Comparison of ENCODE assay signal across 23 cellular contexts in the genomic region with DNA sequence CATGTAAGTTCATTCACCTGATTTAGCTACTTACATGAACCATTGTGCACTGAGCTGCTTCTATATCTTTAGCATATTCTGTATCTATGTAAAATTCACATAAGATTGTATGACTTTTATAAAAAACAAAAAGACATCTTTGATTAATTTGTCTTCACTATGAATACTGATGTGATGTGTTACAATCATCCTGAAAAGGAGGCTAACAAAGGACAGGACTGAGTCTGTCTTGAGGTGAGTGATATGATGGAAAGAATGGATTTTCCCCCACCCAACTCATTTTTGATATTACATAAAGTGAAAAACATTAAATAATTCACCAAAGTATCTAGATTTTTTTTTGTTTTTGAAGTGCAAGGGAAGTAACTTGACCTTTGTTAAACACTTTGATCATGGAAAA. TPM values are rescaled to one million over a fixed set of nuclear protein-coding genes. Genes with fewer than 3 reads are reported as not detected.
DNase-seq lines count a peak whose midpoint lies in the region; ATAC-seq, FAIRE-seq and TF ChIP-seq lines count a peak whose summit lies in the region.
"Had no signal": no experiment of that assay in that cellular context is flagged by ENCODE, and none has a peak within 500 bp of the region (broad histone marks: within the 10 kb centered on the region; RNA-seq: fewer than 3 reads in every experiment).

No MANE protein-coding gene starts in this region.

- peak overlapping the region; percentile 73 for H3K27ac ChIP-seq in CD4-positive, alpha-beta T cell (ENCODE audit: low read depth, low read length)
- H3K27ac ChIP-seq: parathyroid adenoma, PC-9, SJCRH30, thoracic aorta had no signal

- peak; percentile 91 for FAIRE-seq in D721Med (lab: Jason Lieb, UNC)
- FAIRE-seq: bronchial epithelial cell had no signal

- no peaks in the 10 kb centered on the region for H3K27me3 Mint-ChIP-seq in CD4-positive, alpha-beta T cell
- H3K27me3 Mint-ChIP-seq in activated CD8-positive, alpha-beta T cell treated with anti-CD3 and anti-CD28 coated beads for 36 hours = no peaks in the 10 kb centered on the region
- no peaks in the 10 kb centered on the region for H3K27me3 Mint-ChIP-seq in naive B cell

- CTCF ChIA-PET in CD4-positive, alpha-beta T cell (lab: Charles Lee) = interaction anchor here (1.3 to 4.0 kb wide), 3 partner anchors 27 to 30 kb away, joined by 3 to 19 read pairs (median 4); no protein-coding TSS in a partner anchor
- CTCF ChIA-PET in activated CD8-positive, alpha-beta T cell treated with anti-CD3 and anti-CD28 coated beads for 36 hours (lab: Charles Lee) = interaction anchor here (0.6 to 4.1 kb wide), 4 partner anchors 10 to 140 kb away, joined by 3 to 27 read pairs (median 4); partner anchors contain the start of gene PTPRC

- no peaks in the 10 kb centered on the region for H3K9me3 Mint-ChIP-seq in CD4-positive, alpha-beta T cell
- H3K9me3 Mint-ChIP-seq in activated CD8-positive, alpha-beta T cell treated with anti-CD3 and anti-CD28 coated beads for 36 hours = no peaks in the 10 kb centered on the region
- no peaks in the 10 kb centered on the region for H3K9me3 Mint-ChIP-seq in naive B cell

- DNase-seq in CD4-positive, alpha-beta T cell = no peak
- DNase-seq in D721Med (ENCODE audit: insufficient read length, low spot score) (no peak), naive B cell (no peak), posterior vena cava (ENCODE audit: low spot score) (no peak), GF-D8 (lab: John Stamatoyannopoulos, UW) (no peak), NCI-H774 (lab: John Stamatoyannopoulos, UW) (no peak)
- no peak for DNase-seq in activated CD8-positive, alpha-beta T cell treated with anti-CD3 and anti-CD28 coated beads for 36 hours
- DNase-seq: activated CD8-positive, alpha-beta memory T cell treated with anti-CD3 and anti-CD28 coated beads for 24 hours; AML-193; GDM1; left ventricle myocardium superior; MV-4-11; NCI-H2029 treated with DMSO at 0.1 percent for 48 hours; NCI-H526; PC-9; SJCRH30; stimulated activated CD4-positive, alpha-beta T cell treated with anti-CD3 and anti-CD28 coated beads, Interleukin-4, amount 100 ng/mL, for 24 hours had no signal

- H3K27me3 ChIP-seq in CD4-positive, alpha-beta T cell (ENCODE audit: control insufficient read depth, insufficient read depth, low read length) = no peaks in the 10 kb centered on the region
- H3K27me3 ChIP-seq: SJCRH30 had no signal

- no peaks in the 10 kb centered on the region for H3K9me3 ChIP-seq in CD4-positive, alpha-beta T cell (ENCODE audit: control insufficient read depth, low read length)
- H3K9me3 ChIP-seq: SJCRH30, thoracic aorta had no signal

- no peak for TF ChIP-seq CTCF in CD4-positive, alpha-beta T cell (IDR thresholded peaks at IDR 0.05)
- no peak for TF ChIP-seq CTCF in D721Med (IDR thresholded peaks at IDR 0.05; ENCODE audit: insufficient read depth, missing control alignments)
- TF ChIP-seq CTCF in activated CD8-positive, alpha-beta T cell treated with anti-CD3 and anti-CD28 coated beads for 36 hours (IDR thresholded peaks at IDR 0.05) = no peak

- peaks cover 81% of the 10 kb centered on the region for H3K4me1 Mint-ChIP-seq in CD4-positive, alpha-beta T cell (ENCODE audit: low read depth)
- H3K4me1 Mint-ChIP-seq in activated CD8-positive, alpha-beta T cell treated with anti-CD3 and anti-CD28 coated beads for 36 hours (ENCODE audit: low read depth) = peaks cover 71% of the 10 kb centered on the region
- H3K4me1 Mint-ChIP-seq in naive B cell = peaks cover 60 to 84% (median 60%) of the 10 kb centered on the region in 3 donors

- H3K4me3 Mint-ChIP-seq in CD4-positive, alpha-beta T cell = peak overlapping the region; percentile 80
- peak overlapping the region; percentile 86 for H3K4me3 Mint-ChIP-seq in activated CD8-positive, alpha-beta T cell treated with anti-CD3 and anti-CD28 coated beads for 36 hours
- H3K4me3 Mint-ChIP-seq in naive B cell = peak overlapping the region in 6 of 8 donors; percentile 8 to 72 (median 56)

- intact Hi-C loops in CD4-positive, alpha-beta T cell (cut with DNase I, micrococcal nuclease) = no loop called here
- intact Hi-C loops in activated CD8-positive, alpha-beta T cell treated with anti-CD3 and anti-CD28 coated beads for 36 hours (cut with micrococcal nuclease) = loop anchor here (2.0 to 5.0 kb wide), 2 partner anchors 34 to 126 kb away; no protein-coding TSS in a partner anchor
- intact Hi-C loops in posterior vena cava (cut with DNase I) = no loop called here

- H3K27ac Mint-ChIP-seq in CD4-positive, alpha-beta T cell = peak overlapping the region; percentile 90
- peak overlapping the region; percentile 97 for H3K27ac Mint-ChIP-seq in activated CD8-positive, alpha-beta T cell treated with anti-CD3 and anti-CD28 coated beads for 36 hours
- peak overlapping the region; percentile 26 to 93 (median 66) for H3K27ac Mint-ChIP-seq in naive B cell

- ATAC-seq in CD4-positive, alpha-beta T cell (ENCODE audit: poor library complexity) = no peak
- peak; percentile 31 for ATAC-seq in activated CD8-positive, alpha-beta T cell treated with anti-CD3 and anti-CD28 coated beads for 36 hours
- no peak for ATAC-seq in naive B cell (ENCODE audit: low read depth in 2 of 2)
- ATAC-seq: esophagus mucosa, left ventricle myocardium superior had no signal

- POLR2A ChIA-PET in CD4-positive, alpha-beta T cell (lab: Charles Lee) = interaction anchor here (0.8 to 9.7 kb wide), 11 partner anchors 8 to 129 kb away, joined by 3 to 152 read pairs (median 19); partner anchors contain the start of gene PTPRC
- POLR2A ChIA-PET in activated CD8-positive, alpha-beta T cell treated with anti-CD3 and anti-CD28 coated beads for 36 hours (lab: Charles Lee) = interaction anchor here (3.3 to 6.2 kb wide), 5 partner anchors 8 to 26 kb away, joined by 20 to 98 read pairs (median 38); partner anchors contain the start of gene PTPRC

- peaks cover 82% of the 10 kb centered on the region for H3K36me3 Mint-ChIP-seq in CD4-positive, alpha-beta T cell (ENCODE audit: low read depth)
- H3K36me3 Mint-ChIP-seq in activated CD8-positive, alpha-beta T cell treated with anti-CD3 and anti-CD28 coated beads for 36 hours (ENCODE audit: low read depth) = peaks cover 81% of the 10 kb centered on the region
- H3K36me3 Mint-ChIP-seq in naive B cell = peaks cover 30 to 40% of the 10 kb centered on the region in 2 donors

RNA-seq across cellular contexts. Expression of gene PTPRC, which starts 9.7 kb away (rescaled TPM):
- 100 to 1,000 TPM; 661 to 698 TPM for total RNA-seq in CD4-positive, alpha-beta T cell
- total RNA-seq in activated CD8-positive, alpha-beta T cell treated with anti-CD3 and anti-CD28 coated beads for 36 hours = 100 to 1,000 TPM; 475 to 499 TPM
- polyA plus RNA-seq in naive B cell (ENCODE audit: low read depth in 6 of 6) = 1,000 to 10,000 TPM in 1 of 6 donors, 100 to 1,000 TPM in 5; 771 to 1,016 (median 851) TPM
- 10 to 100 TPM; 30.8 to 41.7 TPM for total RNA-seq in posterior vena cava
- total RNA-seq: bronchial epithelial cell, dermis microvascular lymphatic vessel endothelial cell, glomerular endothelial cell, SJCRH30 had no signal

Comparison
In these comparisons a context has a peak if more than half of its experiments do, and no peak if none do; other contexts are left out.
1. RNA of gene PTPRC, which starts 9.7 kb away (total RNA-seq): 661 to 698 TPM in CD4-positive, alpha-beta T cell and 475 to 499 TPM in activated CD8-positive, alpha-beta T cell treated with anti-CD3 and anti-CD28 coated beads for 36 hours; 30.8 to 41.7 TPM in posterior vena cava; every median in the first group is over 10 times any median in the second.
2. Peak in every context shown above with its lines, with median percentiles within 50 percentile points of each other: H3K27ac Mint-ChIP-seq and H3K4me3 Mint-ChIP-seq.